Comparison of ENCODE assay signal across 10 cellular contexts in genomic region chr13:73870970-73871935, GRCh38.
A peak's percentile ranks its signal among the peaks of the same experiment; 100 is the strongest.
DNase-seq lines count a peak whose midpoint lies in the region; ATAC-seq and TF ChIP-seq lines count a peak whose summit lies in the region.
"Had no signal": no experiment of that assay in that cellular context is flagged by ENCODE, and none has a peak within 500 bp of the region (broad histone marks: within the 10 kb centered on the region; RNA-seq: fewer than 3 reads in every experiment).

No MANE protein-coding gene starts in this region.

- no peaks in the 10 kb centered on the region for H3K27me3 Mint-ChIP-seq in T-helper 17 cell
- H3K27me3 Mint-ChIP-seq: dendritic cell treated with granulocyte-macrophage colony-stimulating factor and Interleukin-4, amounts not matched to agents 40 ng/mL and 50 ng/mL, for 4 days had no signal

- H3K9me3 ChIP-seq in T-helper 17 cell (ENCODE audit: control insufficient read depth, low read length, poor library complexity, severe bottlenecking) (no peaks in the 10 kb centered on the region), Peyer's patch (no peaks in the 10 kb centered on the region), lower lobe of right lung (no peaks in the 10 kb centered on the region)
- H3K9me3 ChIP-seq: psoas muscle had no signal

- H3K36me3 ChIP-seq in Peyer's patch (no peaks in the 10 kb centered on the region), lower lobe of right lung (no peaks in the 10 kb centered on the region)

- no peak for TF ChIP-seq POLR2A in Peyer's patch (IDR thresholded peaks at IDR 0.05)

- DNase-seq in activated naive CD4-positive, alpha-beta T cell treated with Interleukin-2 at 50 U/mL for 16 hours = peak; percentile 20
- DNase-seq in activated naive CD4-positive, alpha-beta T cell treated with anti-CD3 and anti-CD28 coated beads, Interleukin-2, amount 50 U/mL, for 16 hours = no peak
- DNase-seq in T-helper 17 cell (no peak), left ventricle myocardium superior (peak; percentile 26), Peyer's patch (no peak), NCI-H510A (lab: John Stamatoyannopoulos, UW) (no peak), lower lobe of right lung (no peak)
- DNase-seq in stimulated activated naive CD8-positive, alpha-beta T cell treated with anti-CD3 and anti-CD28 coated beads, Interleukin-15, Interleukin-2, amounts not matched to agents 100 U/mL and 50 U/mL, for 24 hours = no peak
- DNase-seq: psoas muscle had no signal

- H3K4me1 ChIP-seq in Peyer's patch (peaks cover 0 to 5% (median 0%) of the 10 kb centered on the region in 4 donors), lower lobe of right lung (no peaks in the 10 kb centered on the region)
- H3K4me1 ChIP-seq: psoas muscle had no signal

- ATAC-seq in T-helper 17 cell (peak; percentile 49), left ventricle myocardium superior (peak; percentile 77), lower lobe of right lung (no peak)
- ATAC-seq in stimulated activated naive CD8-positive, alpha-beta T cell treated with anti-CD3 and anti-CD28 coated beads, Interleukin-15, Interleukin-2, amounts not matched to agents 100 U/mL and 50 U/mL, for 24 hours = peak; percentile 73
- ATAC-seq: psoas muscle had no signal

- H3K27ac ChIP-seq in Peyer's patch = no peak overlapping the region
- H3K27ac ChIP-seq in lower lobe of right lung = no peak overlapping the region
- H3K27ac ChIP-seq: psoas muscle had no signal

- no peaks in the 10 kb centered on the region for H3K27me3 ChIP-seq in Peyer's patch
- no peaks in the 10 kb centered on the region for H3K27me3 ChIP-seq in lower lobe of right lung (ENCODE audit: low read depth)

- H3K4me3 Mint-ChIP-seq in T-helper 17 cell = no peak overlapping the region
- H3K4me3 Mint-ChIP-seq: dendritic cell treated with granulocyte-macrophage colony-stimulating factor and Interleukin-4, amounts not matched to agents 40 ng/mL and 50 ng/mL, for 4 days had no signal

- TF ChIP-seq CTCF in Peyer's patch (IDR thresholded peaks at IDR 0.05) = no peak
- TF ChIP-seq CTCF in lower lobe of right lung (IDR thresholded peaks at IDR 0.05) = no peak

- H3K4me3 ChIP-seq in Peyer's patch (no peak overlapping the region), lower lobe of right lung (no peak overlapping the region)
- H3K4me3 ChIP-seq: psoas muscle had no signal

- H3K4me1 Mint-ChIP-seq in T-helper 17 cell = peaks cover 33% of the 10 kb centered on the region

- peak overlapping the region; percentile 78 for H3K27ac Mint-ChIP-seq in T-helper 17 cell
- H3K27ac Mint-ChIP-seq: dendritic cell treated with granulocyte-macrophage colony-stimulating factor and Interleukin-4, amounts not matched to agents 40 ng/mL and 50 ng/mL, for 4 days had no signal

- H3K36me3 Mint-ChIP-seq in T-helper 17 cell (ENCODE audit: low read depth) = peaks cover 2% of the 10 kb centered on the region

- intact Hi-C loops in left ventricle myocardium superior (cut with micrococcal nuclease) (no loop called here), lower lobe of right lung (cut with DNase I) (no loop called here)

Comparison
In these comparisons a context has a peak if more than half of its experiments do, and no peak if none do; other contexts are left out.
1. DNase-seq: peak in activated naive CD4-positive, alpha-beta T cell treated with Interleukin-2 at 50 U/mL for 16 hours (single experiment) and left ventricle myocardium superior (single experiment); none in activated naive CD4-positive, alpha-beta T cell treated with anti-CD3 and anti-CD28 coated beads, Interleukin-2, amount 50 U/mL, for 16 hours (single experiment), T-helper 17 cell (0 of 3), stimulated activated naive CD8-positive, alpha-beta T cell treated with anti-CD3 and anti-CD28 coated beads, Interleukin-15, Interleukin-2, amounts not matched to agents 100 U/mL and 50 U/mL, for 24 hours (single experiment), Peyer's patch (0 of 3), NCI-H510A (single experiment) and lower lobe of right lung (single experiment).
2. ATAC-seq: peak in T-helper 17 cell (single experiment), left ventricle myocardium superior (single experiment) and stimulated activated naive CD8-positive, alpha-beta T cell treated with anti-CD3 and anti-CD28 coated beads, Interleukin-15, Interleukin-2, amounts not matched to agents 100 U/mL and 50 U/mL, for 24 hours (single experiment); none in lower lobe of right lung (0 of 2).